1 cellular context compared by ENCODE assay signal in genomic region chr3:141939759-141940158, GRCh38.
TF ChIP-seq lines count a peak whose summit lies in the region.

No MANE protein-coding gene starts in this region.

TF ChIP-seq in GM23338, 12 proteins besides CTCF, POLR2A, EP300 and RAD21 (continued from another document):
- TF ChIP-seq ZNF462 (CRISPR knock-in tag; IDR thresholded peaks at IDR 0.05) (no peak), EZH2 (IDR thresholded peaks at IDR 0.05; ENCODE audit: low read depth, unreplicated experiment) (no peak), STAT1 (IDR thresholded peaks at IDR 0.05; ENCODE audit: unreplicated experiment) (no peak), ETS1 (IDR thresholded peaks at IDR 0.05) (no peak)
